Comparison of ENCODE assay signal across 6 cellular contexts in genomic region chr16:88705076-88705684, GRCh38. TPM values are rescaled to one million over a fixed set of nuclear protein-coding genes. Genes with fewer than 3 reads are reported as not detected.
DNase-seq lines count a peak whose midpoint lies in the region; ATAC-seq and TF ChIP-seq lines count a peak whose summit lies in the region.

No MANE protein-coding gene starts in this region.

- H3K27me3 Mint-ChIP-seq in activated CD8-positive, alpha-beta memory T cell treated with anti-CD3 and anti-CD28 coated beads, Interleukin-2, amount 10 ng/mL, durations not matched to agents 7 days and 5 days: no peaks in the 10 kb centered on the region

- H3K36me3 ChIP-seq in brain microvascular endothelial cell (replicated peaks): peaks cover 2% of the 10 kb centered on the region
- H3K36me3 ChIP-seq in neural cell (ENCODE audit: insufficient read depth, low read length): no peaks in the 10 kb centered on the region

- peaks cover 6% of the 10 kb centered on the region for H3K36me3 Mint-ChIP-seq in activated CD8-positive, alpha-beta memory T cell treated with anti-CD3 and anti-CD28 coated beads, Interleukin-2, amount 10 ng/mL, durations not matched to agents 7 days and 5 days

- H3K4me3 ChIP-seq in brain microvascular endothelial cell (ENCODE audit: low read depth, low read length): peak overlapping the region; percentile 63
- H3K4me3 ChIP-seq in neural cell (ENCODE audit: low read length): peak overlapping the region; percentile 94

- peak overlapping the region; percentile 96 for H3K4me2 ChIP-seq in neural cell (ENCODE audit: low read length)

- H3K9me3 Mint-ChIP-seq in activated CD8-positive, alpha-beta memory T cell treated with anti-CD3 and anti-CD28 coated beads, Interleukin-2, amount 10 ng/mL, durations not matched to agents 7 days and 5 days (ENCODE audit: low read depth): no peaks in the 10 kb centered on the region

- H3K9me2 ChIP-seq in neural cell (ENCODE audit: insufficient read depth, low read length): no peaks in the 10 kb centered on the region

- H3K27ac Mint-ChIP-seq in activated CD8-positive, alpha-beta memory T cell treated with anti-CD3 and anti-CD28 coated beads, Interleukin-2, amount 10 ng/mL, durations not matched to agents 7 days and 5 days: peak overlapping the region; percentile 98

- TF ChIP-seq CTCF in brain microvascular endothelial cell (IDR thresholded peaks at IDR 0.05; ENCODE audit: low read depth, low read length, missing control alignments) (no peak), neural cell (IDR thresholded peaks at IDR 0.05; ENCODE audit: poor library complexity, severe bottlenecking) (no peak)

- no peaks in the 10 kb centered on the region for H3F3A ChIP-seq in neural cell (ENCODE audit: insufficient read depth, low read length, poor library complexity, severe bottlenecking)

- peaks cover 53% of the 10 kb centered on the region for H3K4me1 Mint-ChIP-seq in activated CD8-positive, alpha-beta memory T cell treated with anti-CD3 and anti-CD28 coated beads, Interleukin-2, amount 10 ng/mL, durations not matched to agents 7 days and 5 days

- TF ChIP-seq EP300 in neural cell (conservative IDR thresholded peaks at IDR 0.05; ENCODE audit: poor library complexity, severe bottlenecking): no peak

- peak overlapping the region; percentile 7 for H3K27ac ChIP-seq in brain microvascular endothelial cell
- H3K27ac ChIP-seq in neural cell (ENCODE audit: low read length): no peak overlapping the region

- no peaks in the 10 kb centered on the region for H3K9me3 ChIP-seq in neural cell (ENCODE audit: low read length)

- peak; percentile 61 for DNase-seq in activated CD8-positive, alpha-beta memory T cell treated with anti-CD3 and anti-CD28 coated beads, Interleukin-2, amount 10 ng/mL, durations not matched to agents 7 days and 5 days
- DNase-seq in activated CD8-positive, alpha-beta memory T cell treated with anti-CD3 and anti-CD28 coated beads, Interleukin-2, amount 50 U/mL, for 4 hours: no peak
- DNase-seq in brain microvascular endothelial cell: peak; percentile 17

- TF ChIP-seq RAD21 in neural cell (conservative IDR thresholded peaks at IDR 0.05): no peak

- peaks cover 15% of the 10 kb centered on the region for H3K79me2 ChIP-seq in neural cell (replicated peaks; ENCODE audit: insufficient read depth, low read length)

- no peak for ATAC-seq in activated CD8-positive, alpha-beta memory T cell treated with anti-CD3 and anti-CD28 coated beads, Interleukin-2, amount 10 ng/mL, durations not matched to agents 7 days and 5 days
- ATAC-seq in GM21717 (IDR thresholded peaks at IDR 0.05; ENCODE audit: unreplicated experiment) (no peak), HG02610 (IDR thresholded peaks at IDR 0.05; ENCODE audit: unreplicated experiment) (no peak)

- H2AFZ ChIP-seq in neural cell (ENCODE audit: low read depth, low read length): no peak overlapping the region

- in situ Hi-C loops in brain microvascular endothelial cell (cut with HindIII; ENCODE audit: low pct_ligation_motif_present, low sequenced_read_pairs): no loop called here

- H4K20me1 ChIP-seq in neural cell (ENCODE audit: insufficient read depth): no peaks in the 10 kb centered on the region

- H3K4me3 Mint-ChIP-seq in activated CD8-positive, alpha-beta memory T cell treated with anti-CD3 and anti-CD28 coated beads, Interleukin-2, amount 10 ng/mL, durations not matched to agents 7 days and 5 days: peak overlapping the region; percentile 89

- CTCF ChIA-PET in activated CD8-positive, alpha-beta memory T cell treated with anti-CD3 and anti-CD28 coated beads, Interleukin-2, amount 10 ng/mL, durations not matched to agents 7 days and 5 days (lab: Charles Lee): interaction anchor here (0.7 to 6.2 kb wide), 8 partner anchors 19 to 152 kb away, joined by 3 to 58 read pairs (median 4); partner anchors contain the start of genes CDT1 and SNAI3

- H3K27me3 ChIP-seq in brain microvascular endothelial cell (replicated peaks) (no peaks in the 10 kb centered on the region), neural cell (ENCODE audit: insufficient read depth, low read depth, low read length) (no peaks in the 10 kb centered on the region)

- H3K9ac ChIP-seq in neural cell (ENCODE audit: low read length): peak overlapping the region; percentile 72

TF ChIP-seq in neural cell, 6 proteins besides CTCF, POLR2A, EP300 and RAD21:
- TF ChIP-seq POLR2AphosphoS5 (IDR thresholded peaks at IDR 0.05) (no peak), MXI1 (conservative IDR thresholded peaks at IDR 0.05; ENCODE audit: poor library complexity, severe bottlenecking) (no peak), EZH2 (IDR thresholded peaks at IDR 0.05; ENCODE audit: borderline replicate concordance, insufficient read depth, low read length, poor library complexity, severe bottlenecking) (no peak), TAF1 (IDR thresholded peaks at IDR 0.05; ENCODE audit: low read depth) (no peak), SMC3 (conservative IDR thresholded peaks at IDR 0.05; ENCODE audit: poor library complexity) (no peak), REST (IDR thresholded peaks at IDR 0.05; ENCODE audit: borderline replicate concordance) (no peak)

RNA-seq across cellular contexts. Expression of gene RNF166, which starts 1.0 kb away (rescaled TPM):
- total RNA-seq in activated CD8-positive, alpha-beta memory T cell treated with anti-CD3 and anti-CD28 coated beads, Interleukin-2, amount 10 ng/mL, durations not matched to agents 7 days and 5 days: 100 to 1,000 TPM; 124 to 174 TPM
- 34.4 TPM in 2 replicates for polyA plus RNA-seq in neural cell
- polyA minus RNA-seq in neural cell: 19.3 and 24.8 TPM in 2 replicates

RNA-seq across cellular contexts. Expression of gene CTU2, which starts 1.1 kb away (rescaled TPM):
- total RNA-seq in activated CD8-positive, alpha-beta memory T cell treated with anti-CD3 and anti-CD28 coated beads, Interleukin-2, amount 10 ng/mL, durations not matched to agents 7 days and 5 days: 10 to 100 TPM; 31.1 to 40.0 TPM
- 26.3 and 26.8 TPM in 2 replicates for polyA plus RNA-seq in neural cell
- polyA minus RNA-seq in neural cell: 15.4 and 18.7 TPM in 2 replicates

RNA-seq across cellular contexts. Expression of gene SNAI3, which starts 18.9 kb away (rescaled TPM):
- total RNA-seq in activated CD8-positive, alpha-beta memory T cell treated with anti-CD3 and anti-CD28 coated beads, Interleukin-2, amount 10 ng/mL, durations not matched to agents 7 days and 5 days: 10 to 100 TPM in 1 of 2 experiments, 1 to 10 TPM in 1; 5.6 to 14.1 TPM
- polyA plus RNA-seq in neural cell: not detected in 2 replicates
- not detected in 2 replicates for polyA minus RNA-seq in neural cell

RNA-seq across cellular contexts. Expression of gene MVD, which starts 42.3 kb away (rescaled TPM):
- total RNA-seq in activated CD8-positive, alpha-beta memory T cell treated with anti-CD3 and anti-CD28 coated beads, Interleukin-2, amount 10 ng/mL, durations not matched to agents 7 days and 5 days: 100 to 1,000 TPM; 112 to 134 TPM
- polyA plus RNA-seq in neural cell: 232 and 303 TPM in 2 replicates
- 119 and 135 TPM in 2 replicates for polyA minus RNA-seq in neural cell

RNA-seq across cellular contexts. Expression of gene CYBA, which starts 54.3 kb away (rescaled TPM):
- total RNA-seq in activated CD8-positive, alpha-beta memory T cell treated with anti-CD3 and anti-CD28 coated beads, Interleukin-2, amount 10 ng/mL, durations not matched to agents 7 days and 5 days: 100 to 1,000 TPM; 461 to 494 TPM
- 5.7 and 6.3 TPM in 2 replicates for polyA plus RNA-seq in neural cell
- 2.2 TPM in 1 of 2 replicates, not detected in the other for polyA minus RNA-seq in neural cell
